In the genomic region with DNA sequence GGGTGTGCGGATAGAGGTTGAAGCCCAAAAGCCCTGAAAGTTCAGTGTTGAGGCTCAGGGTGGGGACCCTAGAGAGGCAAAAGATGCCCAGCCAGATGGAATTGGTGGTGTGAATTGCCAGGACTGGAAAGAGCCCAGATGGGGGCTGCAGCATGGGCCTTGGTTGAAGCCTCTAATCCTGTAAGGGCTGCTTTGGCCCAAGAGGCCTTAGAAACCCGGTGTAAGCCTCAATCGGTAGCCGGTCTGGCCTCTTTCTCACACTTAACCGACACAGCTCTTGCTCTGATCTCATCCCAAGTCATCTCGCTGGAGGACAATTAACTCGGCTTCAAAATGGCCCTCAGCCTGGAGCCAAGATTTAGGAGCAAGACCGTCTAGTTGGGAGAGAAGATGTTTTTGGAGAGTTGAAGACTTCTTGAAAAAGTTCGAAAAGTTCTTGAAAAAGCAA, we compare ENCODE assay signal across 8 cellular contexts. TPM values are rescaled to one million over a fixed set of nuclear protein-coding genes. Genes with fewer than 3 reads are reported as not detected.
DNase-seq lines count a peak whose midpoint lies in the region.

No MANE protein-coding gene starts in this region.

- peak overlapping the region; percentile 97 to 98 for H3K27ac ChIP-seq in esophagus (ENCODE audit: low read depth in 2 of 2, low read length in 1 of 2)

- H3K4me3 ChIP-seq in esophagus (ENCODE audit: low read depth in 1 of 2, low read length in 2 of 2) (peak overlapping the region; percentile 25 to 88), neuron (ENCODE audit: low read length) (peak overlapping the region; percentile 56)

- 7 to 13% methylated on average over 9 of the region's 9 CpGs for WGBS in esophagus, 2 donors

- DNase-seq in activated CD8-positive, alpha-beta memory T cell treated with anti-CD3 and anti-CD28 coated beads for 24 hours: peak; percentile 74
- DNase-seq in activated CD8-positive, alpha-beta memory T cell treated with anti-CD3 and anti-CD28 coated beads, Interleukin-2, amount 50 U/mL, for 4 hours: no peak
- peak; percentile 47 for DNase-seq in activated CD4-positive, alpha-beta T cell treated with anti-CD3 and anti-CD28 coated beads for 48 hours
- DNase-seq in foreskin melanocyte (no peak), NCI-H510A (lab: John Stamatoyannopoulos, UW) (no peak), NK-92 (lab: John Stamatoyannopoulos, UW; ENCODE audit: unreplicated experiment) (no peak)

- H3K4me1 ChIP-seq in esophagus (ENCODE audit: control insufficient read depth in 2 of 2, insufficient read depth in 2 of 2, low read length in 1 of 2) (peaks cover 0 to 4% of the 10 kb centered on the region in 2 donors), neuron (ENCODE audit: insufficient read depth, low read length) (peaks cover 17% of the 10 kb centered on the region)

- H3K36me3 ChIP-seq in esophagus (ENCODE audit: control insufficient read depth in 2 of 2, insufficient read depth in 2 of 2, low read length in 1 of 2) (peaks cover 2 to 16% of the 10 kb centered on the region in 2 donors), neuron (ENCODE audit: insufficient read depth, low read length) (peaks cover 19% of the 10 kb centered on the region)

- H3K27me3 ChIP-seq in esophagus (ENCODE audit: control insufficient read depth in 1 of 2, insufficient read depth in 2 of 2, low read length in 2 of 2) (no peaks in the 10 kb centered on the region), neuron (ENCODE audit: insufficient read depth, low read length) (no peaks in the 10 kb centered on the region)

- H3K9me3 ChIP-seq in esophagus (ENCODE audit: control insufficient read depth in 2 of 2, insufficient read depth in 1 of 2, low read depth in 1 of 2, low read length in 1 of 2) (no peaks in the 10 kb centered on the region), neuron (ENCODE audit: low read length) (no peaks in the 10 kb centered on the region)

- H2AFZ ChIP-seq in neuron (ENCODE audit: low read depth, low read length): no peak overlapping the region

RNA-seq across cellular contexts. Expression of a gene that starts 2.0 kb away (rescaled TPM):
- 100 to 1,000 TPM; 350 to 439 TPM for polyA plus RNA-seq in esophagus

RNA-seq across cellular contexts. Expression of a gene that starts 33.4 kb away (rescaled TPM):
- polyA plus RNA-seq in esophagus: 10 to 100 TPM; 24.9 to 34.1 TPM

Comparison
In these comparisons a context has a peak if more than half of its experiments do, and no peak if none do; other contexts are left out.
1. DNase-seq: peak in activated CD8-positive, alpha-beta memory T cell treated with anti-CD3 and anti-CD28 coated beads for 24 hours (single experiment) and activated CD4-positive, alpha-beta T cell treated with anti-CD3 and anti-CD28 coated beads for 48 hours (single experiment); none in activated CD8-positive, alpha-beta memory T cell treated with anti-CD3 and anti-CD28 coated beads, Interleukin-2, amount 50 U/mL, for 4 hours (single experiment), foreskin melanocyte (single experiment), NCI-H510A (single experiment) and NK-92 (single experiment).